ENCODE assay signal across 28 cellular contexts in the genomic region with DNA sequence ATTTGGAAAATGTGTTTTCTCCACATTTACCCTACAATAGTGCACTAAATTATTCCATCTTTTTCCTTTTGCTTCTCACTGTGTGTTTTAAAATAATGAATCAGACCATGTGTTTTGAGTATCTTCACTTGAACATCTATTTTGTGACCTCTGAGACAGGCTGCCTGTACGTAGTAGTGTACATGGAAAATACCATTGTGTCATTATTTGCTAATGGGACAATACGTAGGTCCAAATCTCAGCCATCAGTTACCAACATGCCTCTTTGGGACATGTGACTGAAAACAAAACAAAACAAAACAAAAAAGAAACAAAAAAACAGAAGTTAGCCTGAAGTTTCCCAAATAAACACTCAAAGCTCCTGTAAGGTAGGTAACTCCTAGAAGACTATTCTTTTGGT. TPM values are rescaled to one million over a fixed set of nuclear protein-coding genes. Genes with fewer than 3 reads are reported as not detected.
A peak's percentile ranks its signal among the peaks of the same experiment; 100 is the strongest.
DNase-seq lines count a peak whose midpoint lies in the region; ATAC-seq, FAIRE-seq and TF ChIP-seq lines count a peak whose summit lies in the region.
"Had no signal": no experiment of that assay in that cellular context is flagged by ENCODE, and none has a peak within 500 bp of the region (broad histone marks: within the 10 kb centered on the region; RNA-seq: fewer than 3 reads in every experiment).

No MANE protein-coding gene starts in this region.

- no peaks in the 10 kb centered on the region for H3K36me3 ChIP-seq in liver (ENCODE audit: control insufficient read depth in 4 of 4, insufficient read depth in 3 of 4, low read depth in 1 of 4, low read length in 3 of 4)
- no peaks in the 10 kb centered on the region for H3K36me3 ChIP-seq in HepG2 (replicated peaks in 1 of 2; ENCODE audit: control insufficient read depth in 1 of 2, insufficient read depth in 2 of 2, low read length in 2 of 2)
- no peaks in the 10 kb centered on the region for H3K36me3 ChIP-seq in KMS-11 (ENCODE audit: insufficient read depth)
- H3K36me3 ChIP-seq in neural progenitor cell, result no peaks in the 10 kb centered on the region
- H3K36me3 ChIP-seq: BLaER1 treated with 17β-estradiol and CSF1 and Interleukin-3, amounts not matched to agents 10 nM and 100 nM had no signal

- H4K20me1 ChIP-seq in HepG2 (ENCODE audit: insufficient read depth, low read length) (no peaks in the 10 kb centered on the region), KMS-11 (ENCODE audit: insufficient read depth) (no peaks in the 10 kb centered on the region), neural progenitor cell (ENCODE audit: low read depth) (no peaks in the 10 kb centered on the region)
- H4K20me1 ChIP-seq: BLaER1 treated with 17β-estradiol and CSF1 and Interleukin-3, amounts not matched to agents 10 nM and 100 nM had no signal

- H3K27ac ChIP-seq in liver (ENCODE audit: low read depth in 1 of 2, low read length in 2 of 2), result no peak overlapping the region
- H3K27ac ChIP-seq in HepG2 (ENCODE audit: extremely low read length, insufficient read depth, low read length), result no peak overlapping the region
- no peak overlapping the region for H3K27ac ChIP-seq in KMS-11
- H3K27ac ChIP-seq in neural progenitor cell, result no peak overlapping the region
- H3K27ac ChIP-seq: 22Rv1; BLaER1 treated with 17β-estradiol and CSF1 and Interleukin-3, amounts not matched to agents 10 nM and 100 nM; RWPE1 had no signal

- no peaks in the 10 kb centered on the region for H3K9me3 Mint-ChIP-seq in neural progenitor cell

- BruUV-seq in HepG2 (replicated peaks; lab: Mats Ljungman, UMichigan), result no TSS peak

- H3K4me3 ChIP-seq in liver (ENCODE audit: low read depth in 1 of 3, low read length in 3 of 3) (no peak overlapping the region), HepG2 (replicated peaks in 1 of 3; ENCODE audit: insufficient read depth in 1 of 3, low read depth in 2 of 3, low read length in 3 of 3) (no peak overlapping the region), KMS-11 (IDR thresholded peaks at IDR 0.05; ENCODE audit: insufficient read depth, low read depth, low read length) (no peak overlapping the region), neural progenitor cell (no peak overlapping the region)
- H3K4me3 ChIP-seq: BLaER1 treated with 17β-estradiol and CSF1 and Interleukin-3, amounts not matched to agents 10 nM and 100 nM had no signal

- ATAC-seq in HepG2, result no peak
- no peak for ATAC-seq in HG02885 (IDR thresholded peaks at IDR 0.05; ENCODE audit: poor library complexity, unreplicated experiment)

- in situ Hi-C loops in HepG2 (cut with HindIII; ENCODE audit: extremely low pct_ligation_motif_present, low pct_unique_long_range_greater_than_20kb), result no loop called here

- no peaks in the 10 kb centered on the region for H3K27me3 Mint-ChIP-seq in neural progenitor cell (ENCODE audit: insufficient read depth, low read depth)
- H3K27me3 Mint-ChIP-seq: CD4-positive, alpha-beta memory T cell had no signal

- 47% methylated on average over 2 of the region's 2 CpGs for WGBS in liver
- WGBS in HepG2 (ENCODE audit: low lambda C conversion rate), result 16% methylated on average over 2 of the region's 2 CpGs

- intact Hi-C loops in HepG2 (cut with micrococcal nuclease; ENCODE audit: unreplicated experiment), result no loop called here

- H3K4me3 Mint-ChIP-seq in neural progenitor cell, result no peak overlapping the region
- H3K4me3 Mint-ChIP-seq: CD4-positive, alpha-beta memory T cell had no signal

- DNase-seq in HepG2 (ENCODE audit: low spot score) (no peak), neural progenitor cell (ENCODE audit: low spot score) (no peak), mucosa of gallbladder (ENCODE audit: low spot score) (no peak), AG20443 (ENCODE audit: low spot score) (no peak), NCI-H1417 (lab: John Stamatoyannopoulos, UW) (no peak)
- DNase-seq: ACHN; CD4-positive, alpha-beta memory T cell; DND-41; H7; IMR-90; MV-4-11; NCI-H1417 treated with DMSO at 0.1 percent for 48 hours; NCI-H187; NCI-H2107; NCI-H510A treated with DMSO at 0.1 percent for 48 hours; NCI-H748 treated with DMSO at 0.1 percent for 48 hours; SHP77 treated with DMSO at 0.1 percent for 48 hours; SK-N-SH had no signal

- H3K4me2 ChIP-seq in HepG2 (ENCODE audit: low read depth, low read length) (no peak overlapping the region), KMS-11 (0 out of 2 replicates have a peak overlapping the region, but pooled peaks have one; percentile 93), neural progenitor cell (no peak overlapping the region)
- H3K4me2 ChIP-seq: BLaER1 treated with 17β-estradiol and CSF1 and Interleukin-3, amounts not matched to agents 10 nM and 100 nM; SK-N-SH had no signal

- FAIRE-seq in HepG2 (lab: Jason Lieb, UNC), result no peak
- FAIRE-seq: GM12891, GM19239 had no signal

- H3K27me3 ChIP-seq in liver (ENCODE audit: control insufficient read depth in 4 of 4, insufficient read depth in 4 of 4, low read length in 3 of 4), result no peaks in the 10 kb centered on the region
- no peaks in the 10 kb centered on the region for H3K27me3 ChIP-seq in HepG2 (ENCODE audit: control insufficient read depth in 1 of 2, insufficient read depth in 2 of 2, low read length in 2 of 2)
- no peaks in the 10 kb centered on the region for H3K27me3 ChIP-seq in KMS-11 (ENCODE audit: insufficient read depth, low read depth)
- peaks cover 9% of the 10 kb centered on the region for H3K27me3 ChIP-seq in neural progenitor cell
- H3K27me3 ChIP-seq: BLaER1 treated with 17β-estradiol and CSF1 and Interleukin-3, amounts not matched to agents 10 nM and 100 nM had no signal

- H3K36me3 Mint-ChIP-seq in neural progenitor cell, result no peaks in the 10 kb centered on the region
- H3K36me3 Mint-ChIP-seq: CD4-positive, alpha-beta memory T cell had no signal

- H2AFZ ChIP-seq in HepG2 (ENCODE audit: low read length) (no peak overlapping the region), KMS-11 (ENCODE audit: low read depth) (no peak overlapping the region), neural progenitor cell (replicated peaks) (peak overlapping the region; percentile 9)

- TF ChIP-seq CTCF in liver (IDR thresholded peaks at IDR 0.05; ENCODE audit: low read depth, low read length, missing input control) (no peak), HepG2 (CRISPR knock-in tag; IDR thresholded peaks at IDR 0.05) (no peak), KMS-11 (conservative IDR thresholded peaks at IDR 0.05; ENCODE audit: low read depth, low read length) (no peak), neural progenitor cell (IDR thresholded peaks at IDR 0.05) (no peak)

- no peak overlapping the region for H3K27ac Mint-ChIP-seq in neural progenitor cell
- H3K27ac Mint-ChIP-seq: CD4-positive, alpha-beta memory T cell had no signal

- POLR2A ChIA-PET in HepG2 (lab: Yijun Ruan, JAX), result no interaction called here

- no peaks in the 10 kb centered on the region for H3K9me3 ChIP-seq in liver (ENCODE audit: control insufficient read depth in 4 of 4, low read length in 3 of 4)
- no peaks in the 10 kb centered on the region for H3K9me3 ChIP-seq in HepG2 (ENCODE audit: low read length)
- no peaks in the 10 kb centered on the region for H3K9me3 ChIP-seq in neural progenitor cell (ENCODE audit: low read depth)
- H3K9me3 ChIP-seq: BLaER1 treated with 17β-estradiol and CSF1 and Interleukin-3, amounts not matched to agents 10 nM and 100 nM; SK-N-SH had no signal

- H3K4me1 Mint-ChIP-seq in neural progenitor cell, result peaks cover 5% of the 10 kb centered on the region
- H3K4me1 Mint-ChIP-seq: CD4-positive, alpha-beta memory T cell had no signal

- H3K4me1 ChIP-seq in liver (ENCODE audit: control insufficient read depth in 4 of 4, insufficient read depth in 4 of 4, low read length in 3 of 4), result peaks cover 3 to 25% (median 10%) of the 10 kb centered on the region in 4 donors
- peaks cover 30% of the 10 kb centered on the region for H3K4me1 ChIP-seq in HepG2 (ENCODE audit: insufficient read depth, low read length)
- H3K4me1 ChIP-seq in KMS-11 (ENCODE audit: low read depth, poor library complexity, severe bottlenecking), result peaks cover 50% of the 10 kb centered on the region
- H3K4me1 ChIP-seq in neural progenitor cell, result peaks cover 9% of the 10 kb centered on the region
- H3K4me1 ChIP-seq: BLaER1 treated with 17β-estradiol and CSF1 and Interleukin-3, amounts not matched to agents 10 nM and 100 nM had no signal

- H3K9ac ChIP-seq in liver (ENCODE audit: low read depth in 1 of 2, low read length in 2 of 2) (no peak overlapping the region), HepG2 (ENCODE audit: insufficient read depth, low read depth, low read length) (no peak overlapping the region), KMS-11 (no peak overlapping the region), neural progenitor cell (no peak overlapping the region)
- H3K9ac ChIP-seq: BLaER1 treated with 17β-estradiol and CSF1 and Interleukin-3, amounts not matched to agents 10 nM and 100 nM; SK-N-SH had no signal

- no peak for TF ChIP-seq EP300 in HepG2 (IDR thresholded peaks at IDR 0.05; ENCODE audit: low read depth in 2 of 2, low read length in 2 of 2)
- no peak for TF ChIP-seq EP300 in HepG2 (CRISPR knock-in tag; IDR thresholded peaks at IDR 0.05; ENCODE audit: borderline replicate concordance)

- peaks cover 5% of the 10 kb centered on the region for H3F3A ChIP-seq in neural progenitor cell (ENCODE audit: low read depth)

- H3K79me2 ChIP-seq in HepG2 (ENCODE audit: insufficient read depth, low read length), result no peaks in the 10 kb centered on the region
- H3K79me2 ChIP-seq in KMS-11 (ENCODE audit: insufficient read depth, low read depth), result no peaks in the 10 kb centered on the region
- no peaks in the 10 kb centered on the region for H3K79me2 ChIP-seq in neural progenitor cell (ENCODE audit: low read depth)

- CTCF ChIA-PET in HepG2 (lab: Yijun Ruan, JAX; ENCODE audit: low intra/inter-chr PET ratio, low total read pairs), result no interaction called here

- TF ChIP-seq RAD21 in liver (IDR thresholded peaks at IDR 0.05), result peak in 1 of 2 donors; percentile 14
- TF ChIP-seq RAD21 in HepG2 (CRISPR knock-in tag; IDR thresholded peaks at IDR 0.05), result no peak

- no peak for TF ChIP-seq POLR2A in HepG2 (IDR thresholded peaks at IDR 0.05; ENCODE audit: insufficient read depth in 1 of 2, low read depth in 2 of 2, low read length in 2 of 2)

RNA-seq across cellular contexts. Expression of a gene that starts 7.1 kb away (rescaled TPM):
- not detected for total RNA-seq in liver
- polyA plus RNA-seq in liver, result under 1 TPM; 0.05 to 0.18 TPM
- total RNA-seq in HepG2 (2016; rRNA removed; fragmentation: Illumina TruSeq; extraction: Trizol), result not detected in 2 replicates
- total RNA-seq in HepG2 (2016; cell fraction: cytosol; rRNA removed; fragmentation: Illumina TruSeq; extraction: Trizol; ENCODE audit: low read depth), result not detected in 2 replicates
- total RNA-seq in HepG2 (2016; cell fraction: insoluble cytoplasmic fraction; rRNA removed; fragmentation: Illumina TruSeq; extraction: Trizol), result not detected in 2 replicates
- total RNA-seq in HepG2 (2016; cell fraction: membrane; rRNA removed; fragmentation: Illumina TruSeq; extraction: Trizol), result not detected in 2 replicates
- total RNA-seq in HepG2 (2016; cell fraction: nucleus; rRNA removed; fragmentation: Illumina TruSeq; extraction: Trizol), result not detected in 2 replicates
- polyA plus RNA-seq in HepG2 (2011; rRNA removed), result not detected in 2 replicates
- not detected in 2 replicates for polyA plus RNA-seq in HepG2 (2011; cell fraction: cytosol; rRNA removed)
- polyA plus RNA-seq in HepG2 (2011; cell fraction: nucleus; rRNA removed), result not detected in 2 replicates
- not detected in 2 replicates for polyA plus RNA-seq in HepG2 (2012)
- polyA plus RNA-seq in HepG2 (2016; cell fraction: cytosol; fragmentation: Illumina TruSeq; extraction: Trizol; ENCODE audit: low read depth), result not detected in 2 replicates
- not detected in 2 replicates for polyA plus RNA-seq in HepG2 (2016; cell fraction: insoluble cytoplasmic fraction; fragmentation: Illumina TruSeq; extraction: Trizol; ENCODE audit: low read depth)
- not detected in 2 replicates for polyA plus RNA-seq in HepG2 (2016; cell fraction: membrane; fragmentation: Illumina TruSeq; extraction: Trizol; ENCODE audit: low read depth)
- polyA plus RNA-seq in HepG2 (2016; cell fraction: nucleus; fragmentation: Illumina TruSeq; extraction: Trizol; ENCODE audit: insufficient read depth, low read depth), result not detected in 2 replicates
- polyA minus RNA-seq in HepG2 (2011; rRNA and poly(A)+ RNA removed; ENCODE audit: low replicate concordance), result not detected in 2 replicates
- not detected in 2 replicates for polyA minus RNA-seq in HepG2 (2011; cell fraction: cytosol; rRNA and poly(A)+ RNA removed)
- polyA minus RNA-seq in HepG2 (2011; cell fraction: nucleus; rRNA and poly(A)+ RNA removed), result not detected in 2 replicates
- 0.43 and 0.97 TPM in 2 replicates for total RNA-seq in neural progenitor cell (ENCODE audit: low replicate concordance)
- not detected for total RNA-seq in mucosa of gallbladder
- total RNA-seq: CD4-positive, alpha-beta memory T cell; H7; HT1080; IMR-90; M059J had no signal
- polyA plus RNA-seq: CD4-positive, alpha-beta memory T cell; IMR-90; SK-N-SH had no signal

RNA-seq across cellular contexts. Expression of a gene that starts 16.4 kb away (rescaled TPM):
- total RNA-seq in liver, result not detected
- polyA plus RNA-seq in liver, result not detected
- not detected in 2 replicates for total RNA-seq in HepG2 (2016; rRNA removed; fragmentation: Illumina TruSeq; extraction: Trizol)
- not detected in 2 replicates for total RNA-seq in HepG2 (2016; cell fraction: cytosol; rRNA removed; fragmentation: Illumina TruSeq; extraction: Trizol; ENCODE audit: low read depth)
- total RNA-seq in HepG2 (2016; cell fraction: insoluble cytoplasmic fraction; rRNA removed; fragmentation: Illumina TruSeq; extraction: Trizol), result not detected in 2 replicates
- not detected in 2 replicates for total RNA-seq in HepG2 (2016; cell fraction: membrane; rRNA removed; fragmentation: Illumina TruSeq; extraction: Trizol)
- total RNA-seq in HepG2 (2016; cell fraction: nucleus; rRNA removed; fragmentation: Illumina TruSeq; extraction: Trizol), result not detected in 2 replicates
- polyA plus RNA-seq in HepG2 (2011; rRNA removed), result not detected in 2 replicates
- polyA plus RNA-seq in HepG2 (2011; cell fraction: cytosol; rRNA removed), result not detected in 2 replicates
- not detected in 2 replicates for polyA plus RNA-seq in HepG2 (2011; cell fraction: nucleus; rRNA removed)
- polyA plus RNA-seq in HepG2 (2012), result not detected in 2 replicates
- not detected in 2 replicates for polyA plus RNA-seq in HepG2 (2016; cell fraction: cytosol; fragmentation: Illumina TruSeq; extraction: Trizol; ENCODE audit: low read depth)
- polyA plus RNA-seq in HepG2 (2016; cell fraction: insoluble cytoplasmic fraction; fragmentation: Illumina TruSeq; extraction: Trizol; ENCODE audit: low read depth), result not detected in 2 replicates
- not detected in 2 replicates for polyA plus RNA-seq in HepG2 (2016; cell fraction: membrane; fragmentation: Illumina TruSeq; extraction: Trizol; ENCODE audit: low read depth)
- not detected in 2 replicates for polyA plus RNA-seq in HepG2 (2016; cell fraction: nucleus; fragmentation: Illumina TruSeq; extraction: Trizol; ENCODE audit: insufficient read depth, low read depth)
- polyA minus RNA-seq in HepG2 (2011; rRNA and poly(A)+ RNA removed; ENCODE audit: low replicate concordance), result not detected in 2 replicates
- not detected in 2 replicates for polyA minus RNA-seq in HepG2 (2011; cell fraction: cytosol; rRNA and poly(A)+ RNA removed)
- not detected in 2 replicates for polyA minus RNA-seq in HepG2 (2011; cell fraction: nucleus; rRNA and poly(A)+ RNA removed)
- total RNA-seq in neural progenitor cell (ENCODE audit: low replicate concordance), result not detected in 2 replicates
- not detected for total RNA-seq in mucosa of gallbladder
- total RNA-seq: CD4-positive, alpha-beta memory T cell; H7; HT1080; IMR-90; M059J had no signal
- polyA plus RNA-seq: CD4-positive, alpha-beta memory T cell; IMR-90; SK-N-SH had no signal
